ENCODE assay signal across 9 cellular contexts in genomic region chr5:45696206-45696836, GRCh38. TPM values are rescaled to one million over a fixed set of nuclear protein-coding genes. Genes with fewer than 3 reads are reported as not detected.
DNase-seq lines count a peak whose midpoint lies in the region; ATAC-seq, FAIRE-seq and TF ChIP-seq lines count a peak whose summit lies in the region.
"Had no signal": no experiment of that assay in that cellular context is flagged by ENCODE, and none has a peak within 500 bp of the region (broad histone marks: within the 10 kb centered on the region; RNA-seq: fewer than 3 reads in every experiment).

Gene HCN1 (minus strand): TSS chr5:45696380.

- no peak within 1 kb of the TSS for H3K9ac ChIP-seq in GM12878 (ENCODE audit: control insufficient read depth, insufficient read depth, low read length)

- ATAC-seq in GM18511 (IDR thresholded peaks at IDR 0.05; ENCODE audit: unreplicated experiment) (peak; percentile 93), HG02981 (IDR thresholded peaks at IDR 0.05; ENCODE audit: unreplicated experiment) (peak; percentile 94), GM12878 (peak; percentile 90), sciatic nerve (peak; percentile 98), GM19328 (IDR thresholded peaks at IDR 0.05; ENCODE audit: unreplicated experiment) (no peak)

- peak; percentile 16 to 45 (median 27); a peak in 2 of 6 replicates for TF ChIP-seq CTCF in GM12878 (IDR thresholded peaks at IDR 0.05 in 2 of 3, conservative IDR thresholded peaks at IDR 0.05 in 1 of 3; ENCODE audit: control insufficient read depth in 2 of 3, extremely low read depth in 1 of 3, insufficient read depth in 1 of 3, low read depth in 3 of 3, low read length in 3 of 3)

- no peaks in the 10 kb centered on the region for H4K20me1 ChIP-seq in GM12878 (ENCODE audit: control insufficient read depth, insufficient read depth)

- no peaks in the 10 kb centered on the region for H3K27me3 ChIP-seq in GM12878 (replicated peaks in 1 of 2; ENCODE audit: control insufficient read depth in 2 of 2, insufficient read depth in 2 of 2, low read length in 1 of 2)

- no peak for TF ChIP-seq RAD21 in GM12878 (IDR thresholded peaks at IDR 0.05; ENCODE audit: insufficient read depth, low read depth, low read length)

- H3K79me2 ChIP-seq in GM12878 (ENCODE audit: control insufficient read depth, insufficient read depth, low read length) = no peaks in the 10 kb centered on the region

- no peak for FAIRE-seq in GM12878 (lab: Jason Lieb, UNC)

- TF ChIP-seq POLR2A in GM12878 (IDR thresholded peaks at IDR 0.05; ENCODE audit: low read depth, low read length) = no peak

- intact Hi-C loops in GM12878 (cut with micrococcal nuclease; ENCODE audit: unreplicated experiment) (no loop called here), sciatic nerve (cut with DNase I) (loop anchor here (10.0 kb wide), 1 partner anchor 78 kb away; no protein-coding TSS in a partner anchor)

- H3K9me3 ChIP-seq in GM12878 (replicated peaks; ENCODE audit: control insufficient read depth, insufficient read depth, low read length) = no peaks in the 10 kb centered on the region; the same call in 2 of the 3 replicates

- SMC1A ChIA-PET in GM12878 (lab: Charles Lee; ENCODE audit: uncharacterized antibody, unreplicated experiment) = no interaction called here

- no peak within 1 kb of the TSS for H3K4me3 ChIP-seq in GM12878

- no peak within 1 kb of the TSS for H3K27ac ChIP-seq in GM12878 (ENCODE audit: control insufficient read depth, insufficient read depth)
- H3K27ac ChIP-seq: VCaP had no signal

- no peak within 1 kb of the TSS; the same call in 1 of the 2 replicates for H2AFZ ChIP-seq in GM12878 (ENCODE audit: control insufficient read depth, low read depth, low read length)

- H3K4me2 ChIP-seq in GM12878 (ENCODE audit: control insufficient read depth, insufficient read depth) = no peak within 1 kb of the TSS

- in situ Hi-C loops in GM12878 (cut with MboI) = no loop called here

- POLR2A ChIA-PET in GM12878 (lab: Charles Lee) = no interaction called here

- RAD21 ChIA-PET in GM12878 (lab: Charles Lee; ENCODE audit: unreplicated experiment) = no interaction called here

- H3K36me3 ChIP-seq in GM12878 (ENCODE audit: control insufficient read depth in 2 of 2, insufficient read depth in 2 of 2, low read length in 1 of 2) = no peaks in the 10 kb centered on the region

- no peak for TF ChIP-seq EP300 in GM12878 (IDR thresholded peaks at IDR 0.05; ENCODE audit: borderline replicate concordance in 1 of 2, control insufficient read depth in 1 of 2, low read depth in 2 of 2, low read length in 2 of 2)

- DNase-seq in NCI-H748 treated with DMSO at 0.1 percent for 48 hours (lab: John Stamatoyannopoulos, UW) (peak; percentile 94), GM12878 (ENCODE audit: low read depth, low spot score) (no peak), iPS DF 4.7 (ENCODE audit: extremely low read depth, low spot score) (peak; percentile 69), sciatic nerve (ENCODE audit: low spot score) (peak; percentile 88), NCI-H187 treated with DMSO at 0.1 percent for 48 hours (lab: John Stamatoyannopoulos, UW) (no peak)

- CTCF ChIA-PET in GM12878 (lab: Yijun Ruan, JAX) = interaction anchor here (1.5 kb wide), 1 partner anchor 834 kb away, joined by 3 read pairs; no protein-coding TSS in a partner anchor

- H3K4me1 ChIP-seq in GM12878 (ENCODE audit: control insufficient read depth, insufficient read depth, low read length) = no peaks in the 10 kb centered on the region

- WGBS in GM12878 (ENCODE audit: insufficient coverage, insufficient replicate concordance, low lambda C conversion rate, missing lambda C conversion rate) = 73% methylated on average over 31 of the region's 46 CpGs

- BruUV-seq in GM12878 (replicated peaks; lab: Mats Ljungman, UMichigan) = no TSS peak

TF ChIP-seq in GM12878, 131 proteins besides CTCF, POLR2A, EP300 and RAD21:
- TF ChIP-seq SMC3 (IDR thresholded peaks at IDR 0.05; ENCODE audit: borderline replicate concordance, low read length) = 0 out of 2 replicates have a peak, but pooled peaks have one; percentile 5
- TF ChIP-seq SMARCA5 (IDR thresholded peaks at IDR 0.05) = no peak

RNA-seq across cellular contexts. Expression of gene HCN1, which starts in this region (rescaled TPM):
- not detected in 2 replicates for total RNA-seq in GM12878 (2013; cell fraction: nucleolus; rRNA removed)
- total RNA-seq in GM12878 (2014; rRNA removed) (not detected in 2 replicates), GM12878 (2014; rRNA removed; fragmentation: Illumina TruSeq; extraction: Trizol) (not detected in 2 replicates), GM12878 (2021) (not detected in 2 replicates), sciatic nerve (37.3 TPM)
- polyA plus RNA-seq in GM12878 (2011; ENCODE audit: low read depth) = not detected
- polyA plus RNA-seq in GM12878 (2011; rRNA removed) (not detected in 2 replicates), GM12878 (2014; fragmentation: Illumina TruSeq; extraction: Trizol) (not detected in 2 replicates), GM12878 (2014; fragmentation: Nextera tagmentation; extraction: Ambion mirVana) (not detected), GM12878 (2014; rRNA removed) (not detected in 2 replicates), GM12878 (2016; fragmentation: Nextera tagmentation; extraction: Ambion mirVana) (not detected)
- polyA plus RNA-seq in GM12878 (2011; cell fraction: cytosol; rRNA removed) = not detected in 2 replicates
- polyA plus RNA-seq in GM12878 (2011; cell fraction: nucleus; rRNA removed) = 0.03 TPM in 1 of 2 replicates, not detected in the other
- polyA plus RNA-seq in GM12878 (2012) = not detected in 2 replicates
- not detected in 2 replicates for polyA minus RNA-seq in GM12878 (2011; rRNA and poly(A)+ RNA removed)
- not detected in 2 replicates for polyA minus RNA-seq in GM12878 (2011; cell fraction: cytosol; rRNA and poly(A)+ RNA removed)
- polyA minus RNA-seq in GM12878 (2011; cell fraction: nucleus; rRNA and poly(A)+ RNA removed) = not detected in 2 replicates

Comparison
In these comparisons a context has a peak if more than half of its experiments do, and no peak if none do; other contexts are left out.
1. RNA of gene HCN1 (total RNA-seq): 37.3 TPM in sciatic nerve (single experiment); not detected in GM12878; every median in the first group is over 10 times any median in the second.
2. Peak in ATAC-seq in GM12878; RNA of the gene not detected or under 1 TPM.
3. DNase-seq: peak in NCI-H748 treated with DMSO at 0.1 percent for 48 hours (single experiment), iPS DF 4.7 (single experiment) and sciatic nerve (single experiment); none in GM12878 (single experiment) and NCI-H187 treated with DMSO at 0.1 percent for 48 hours (single experiment).